1 cellular context compared by ENCODE assay signal in the genomic region with DNA sequence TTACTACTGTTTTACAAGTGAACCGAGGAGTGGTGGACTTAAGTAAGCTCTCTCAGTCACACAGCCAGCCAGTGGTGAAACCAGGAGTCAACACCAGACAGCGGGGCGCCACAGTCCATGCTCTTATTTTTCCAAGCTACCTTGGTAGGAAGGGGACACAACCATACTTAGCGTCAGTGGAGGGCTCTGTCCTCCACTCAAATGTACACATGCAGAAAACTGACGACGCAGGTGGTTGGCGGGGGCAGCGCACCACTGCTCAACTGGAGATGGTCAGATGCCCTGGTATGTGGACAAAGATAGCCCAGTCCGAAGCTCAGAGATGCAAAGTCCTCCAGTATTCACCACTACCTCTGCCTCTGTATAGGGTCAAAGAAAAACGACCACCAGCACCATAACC.
TF ChIP-seq lines count a peak whose summit lies in the region.

No MANE protein-coding gene starts in this region.

TF ChIP-seq in IMR-90, 13 proteins besides CTCF, POLR2A, EP300 and RAD21 (continued from another document):
- no peak for TF ChIP-seq CHD1 (IDR thresholded peaks at IDR 0.05; ENCODE audit: low read depth, low read length)
- TF ChIP-seq FOS (IDR thresholded peaks at IDR 0.05; ENCODE audit: low read depth, low read length): no peak
- TF ChIP-seq MAZ (IDR thresholded peaks at IDR 0.05; ENCODE audit: borderline replicate concordance, low read depth, low read length): no peak
- TF ChIP-seq SMC3 (IDR thresholded peaks at IDR 0.05; ENCODE audit: low read depth, low read length): no peak
- TF ChIP-seq RFX5 (IDR thresholded peaks at IDR 0.05; ENCODE audit: low read depth, low read length): no peak
- no peak for TF ChIP-seq MXI1 (IDR thresholded peaks at IDR 0.05; ENCODE audit: borderline replicate concordance, low read depth, low read length)
TF ChIP-seq in IMR-90: peak in this region for 0.
